8 cellular contexts compared by ENCODE assay signal in the genomic region with DNA sequence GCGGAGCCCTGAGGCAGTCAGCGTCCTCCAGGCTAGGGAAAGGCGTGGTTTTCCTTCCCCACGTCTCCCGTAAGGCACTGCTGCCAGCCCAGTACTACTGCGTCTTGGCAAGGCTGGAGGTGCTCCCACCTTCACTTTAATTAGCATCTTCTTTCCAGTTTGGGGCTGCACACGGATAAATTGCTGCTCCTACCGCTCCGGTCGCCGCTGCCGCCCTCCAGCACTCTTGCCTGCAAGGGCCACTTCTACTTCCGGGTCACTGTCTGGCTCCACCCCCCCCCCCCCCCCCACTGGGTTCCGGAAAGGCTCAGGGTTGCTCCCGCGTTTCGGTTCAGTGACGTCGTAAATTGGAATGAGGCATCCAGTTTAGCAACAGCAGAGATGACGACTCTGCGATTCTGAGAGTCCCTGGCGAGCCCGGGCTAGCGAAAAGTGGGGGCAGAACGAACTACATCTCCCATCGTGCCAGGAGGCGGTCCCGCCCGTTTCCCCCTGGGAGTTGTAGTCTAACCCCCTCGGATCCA. TPM values are rescaled to one million over a fixed set of nuclear protein-coding genes. Genes with fewer than 3 reads are reported as not detected.
DNase-seq lines count a peak whose midpoint lies in the region; ATAC-seq and TF ChIP-seq lines count a peak whose summit lies in the region.

Gene NEDD8, minus strand, starts transcription at position 247 of the 524 bp plus-strand sequence. Its CDS starts 100 bp downstream, at position 147.

- CTCF ChIA-PET in activated CD4-positive, alpha-beta memory T cell treated with anti-CD3 and anti-CD28 coated beads for 36 hours (lab: Charles Lee): interaction anchor here (1.8 to 8.0 kb wide), 3 partner anchors 10 to 75 kb away, joined by 7 to 37 read pairs (median 18); partner anchors contain the start of genes CIDEB and TINF2

- no peak for TF ChIP-seq CTCF in CD14-positive monocyte (IDR thresholded peaks at IDR 0.05)
- TF ChIP-seq CTCF in dorsolateral prefrontal cortex (IDR thresholded peaks at IDR 0.05 in 54 of 56, conservative IDR thresholded peaks at IDR 0.05 in 2 of 56; ENCODE audit: low read depth in 1 of 56, partially characterized antibody in 56 of 56): peak in 24 of 56 donors; percentile 6 to 53 (median 20)
- TF ChIP-seq CTCF in lower leg skin (IDR thresholded peaks at IDR 0.05): no peak

- 0 to 1% methylated on average over 30 of the region's 30 CpGs for WGBS in lower leg skin, 2 donors

- H3K4me3 ChIP-seq in dorsolateral prefrontal cortex: peak within 1 kb of the TSS; percentile 71 to 100 (median 92)
- H3K4me3 ChIP-seq in lower leg skin (ENCODE audit: low read depth, poor library complexity, severe bottlenecking): peak within 1 kb of the TSS; percentile 81

- peak within 1 kb of the TSS; percentile 93 to 98 for H3K4me3 Mint-ChIP-seq in CD14-positive monocyte
- peak within 1 kb of the TSS; percentile 93 for H3K4me3 Mint-ChIP-seq in activated CD4-positive, alpha-beta memory T cell treated with anti-CD3 and anti-CD28 coated beads for 36 hours

- peak within 1 kb of the TSS; percentile 32 to 98 (median 91) for H3K27ac ChIP-seq in dorsolateral prefrontal cortex

- no peaks in the 10 kb centered on the region for H3K27me3 ChIP-seq in dorsolateral prefrontal cortex

- ATAC-seq in GM19452 (IDR thresholded peaks at IDR 0.05; ENCODE audit: unreplicated experiment): peak; percentile 64

- no peaks in the 10 kb centered on the region for H3K27me3 Mint-ChIP-seq in CD14-positive monocyte (ENCODE audit: low read depth in 3 of 3)
- H3K27me3 Mint-ChIP-seq in activated CD4-positive, alpha-beta memory T cell treated with anti-CD3 and anti-CD28 coated beads for 36 hours: no peaks in the 10 kb centered on the region

- no peaks in the 10 kb centered on the region for H3K9me3 Mint-ChIP-seq in CD14-positive monocyte
- H3K9me3 Mint-ChIP-seq in activated CD4-positive, alpha-beta memory T cell treated with anti-CD3 and anti-CD28 coated beads for 36 hours: no peaks in the 10 kb centered on the region

- peak within 1 kb of the TSS; percentile 92 to 98 (median 97) for H3K27ac Mint-ChIP-seq in CD14-positive monocyte
- peak within 1 kb of the TSS; percentile 90 for H3K27ac Mint-ChIP-seq in activated CD4-positive, alpha-beta memory T cell treated with anti-CD3 and anti-CD28 coated beads for 36 hours

- H3K4me1 Mint-ChIP-seq in CD14-positive monocyte: peaks cover 41% of the 10 kb centered on the region
- peaks cover 55% of the 10 kb centered on the region for H3K4me1 Mint-ChIP-seq in activated CD4-positive, alpha-beta memory T cell treated with anti-CD3 and anti-CD28 coated beads for 36 hours (ENCODE audit: low read depth)

- H3K36me3 Mint-ChIP-seq in CD14-positive monocyte: peaks cover 37 to 40% of the 10 kb centered on the region in 2 donors
- H3K36me3 Mint-ChIP-seq in activated CD4-positive, alpha-beta memory T cell treated with anti-CD3 and anti-CD28 coated beads for 36 hours: peaks cover 33% of the 10 kb centered on the region

- TF ChIP-seq POLR2A in lower leg skin (IDR thresholded peaks at IDR 0.05): no peak

- peak; percentile 96 for DNase-seq in CD14-positive monocyte (ENCODE audit: low spot score)
- DNase-seq in HK-2 (ENCODE audit: unreplicated experiment): peak; percentile 88
- peak; percentile 58 for DNase-seq in NCI-H82 treated with DMSO at 0.1 percent for 48 hours (lab: John Stamatoyannopoulos, UW; ENCODE audit: unreplicated experiment)
- peak; percentile 96 for DNase-seq in activated CD4-positive, alpha-beta memory T cell treated with anti-CD3 and anti-CD28 coated beads for 36 hours
- DNase-seq in dorsolateral prefrontal cortex: peak; percentile 87 to 97 (median 93)
- peak; percentile 97 to 99 for DNase-seq in lower leg skin (ENCODE audit: low spot score in 2 of 2)
- peak; percentile 84 to 92 for DNase-seq in stimulated activated CD4-positive, alpha-beta T cell treated with anti-CD3 and anti-CD28 coated beads, Interleukin-4, amount 100 ng/mL, for 4 hours

- intact Hi-C loops in CD14-positive monocyte (cut with micrococcal nuclease) (loop anchor here (1.0 to 10.0 kb wide), 5 partner anchors 10 to 210 kb away; partner anchors contain the start of genes TM9SF1 (in 2 of the 2), FITM1 (in 1 of the 2), LTB4R (in 1 of the 2) and LTB4R2 (in 1 of the 2)), dorsolateral prefrontal cortex (cut with DNase I) (loop anchor here (1.0 to 5.0 kb wide), 4 partner anchors 10 to 210 kb away; partner anchors contain the start of genes CHMP4A (in 1 of the 2), PSME1 (in 1 of the 2), SDR39U1 (in 1 of the 2) and TINF2 (in 1 of the 2)), lower leg skin (cut with DNase I; ENCODE audit: low total_unique reads) (no loop called here)
- intact Hi-C loops in activated CD4-positive, alpha-beta memory T cell treated with anti-CD3 and anti-CD28 coated beads for 36 hours (cut with micrococcal nuclease): loop anchor here (1.0 to 2.0 kb wide), 9 partner anchors 10 to 211 kb away; partner anchors contain the start of genes CARMIL3, CHMP4A, IPO4 and IRF9

- POLR2A ChIA-PET in activated CD4-positive, alpha-beta memory T cell treated with anti-CD3 and anti-CD28 coated beads for 36 hours (lab: Charles Lee): interaction anchor here (0.9 to 2.3 kb wide), 3 partner anchors 10 to 18 kb away, joined by 3 to 17 read pairs (median 4); partner anchors contain the start of genes MDP1 and TINF2

RNA-seq across cellular contexts. Expression of gene NEDD8, which starts in this region (rescaled TPM):
- polyA plus RNA-seq in CD14-positive monocyte: 100 to 1,000 TPM; 306 to 335 TPM
- 100 to 1,000 TPM; 202 to 213 TPM for total RNA-seq in activated CD4-positive, alpha-beta memory T cell treated with anti-CD3 and anti-CD28 coated beads for 36 hours
- total RNA-seq in dorsolateral prefrontal cortex (100 to 1,000 TPM; 101 to 287 (median 196) TPM), lower leg skin (100 to 1,000 TPM in 3 of 4 donors, 10 to 100 TPM in 1; 68.0 to 153 (median 107) TPM)

Comparison
In these comparisons a context has a peak if more than half of its experiments do, and no peak if none do; other contexts are left out.
1. Peak in every context shown above with its lines: DNase-seq, ATAC-seq, H3K4me3 ChIP-seq and H3K27ac ChIP-seq.